In the genomic region with DNA sequence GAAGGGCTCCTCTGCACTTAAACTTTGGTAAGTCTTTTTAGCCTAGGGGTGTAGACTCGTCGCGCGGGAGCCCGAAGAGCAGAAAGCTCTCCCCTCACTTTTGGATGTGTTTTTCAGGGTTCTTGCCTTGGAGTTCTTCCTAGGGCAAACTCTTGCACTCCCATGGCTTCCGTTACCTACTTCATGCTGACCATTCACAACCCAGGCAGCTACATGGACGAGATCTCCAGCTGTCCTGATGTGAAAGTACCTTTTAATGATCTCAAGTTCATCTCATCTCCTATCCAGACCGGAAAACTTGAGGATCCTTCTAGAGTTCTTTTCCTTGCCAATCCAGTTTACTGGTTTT, we compare ENCODE assay signal across 8 cellular contexts. TPM values are rescaled to one million over a fixed set of nuclear protein-coding genes. Genes with fewer than 3 reads are reported as not detected.
DNase-seq lines count a peak whose midpoint lies in the region; ATAC-seq and TF ChIP-seq lines count a peak whose summit lies in the region.

No MANE protein-coding gene starts in this region.

- H4K91ac ChIP-seq in trophoblast cell (ENCODE audit: low read depth, low read length) = peak overlapping the region; percentile 85

- H3K27me3 ChIP-seq in OCI-LY3 (ENCODE audit: low read depth, low read length) (no peaks in the 10 kb centered on the region), trophoblast cell (ENCODE audit: insufficient read depth, low read length) (no peaks in the 10 kb centered on the region)

- peak overlapping the region; percentile 37 for H2BK120ac ChIP-seq in trophoblast cell (ENCODE audit: insufficient read depth, low read length, poor library complexity)

- H2BK12ac ChIP-seq in trophoblast cell (ENCODE audit: low read length) = no peak overlapping the region

- no peak overlapping the region for H2AK5ac ChIP-seq in trophoblast cell (ENCODE audit: low read length)

- no peaks in the 10 kb centered on the region; the same call in 1 of the 2 replicates for H3K9me3 ChIP-seq in OCI-LY3 (ENCODE audit: insufficient read depth, low read length)
- no peaks in the 10 kb centered on the region for H3K9me3 ChIP-seq in trophoblast cell (ENCODE audit: insufficient read depth, low read depth, low read length)

- peak overlapping the region; percentile 58 for H2BK5ac ChIP-seq in trophoblast cell (ENCODE audit: low read depth, low read length, poor library complexity)

- H4K20me1 ChIP-seq in OCI-LY3 (ENCODE audit: insufficient read depth, low read length) = no peaks in the 10 kb centered on the region

- peak overlapping the region; percentile 91 for H3K18ac ChIP-seq in trophoblast cell (ENCODE audit: low read length)

- H3K4me3 ChIP-seq in OCI-LY3 (ENCODE audit: low read length) = peak overlapping the region; percentile 94
- H3K4me3 ChIP-seq in trophoblast cell (ENCODE audit: low read depth, low read length) = peak overlapping the region; percentile 94

- H2AFZ ChIP-seq in OCI-LY3 (ENCODE audit: low read depth, low read length) = peak overlapping the region; percentile 51
- peak overlapping the region; percentile 88 for H2AFZ ChIP-seq in trophoblast cell (ENCODE audit: insufficient read depth, low read length, poor library complexity)

- H3K9ac ChIP-seq in OCI-LY3 (ENCODE audit: low read length) = peak overlapping the region; percentile 87
- peak overlapping the region; percentile 93 for H3K9ac ChIP-seq in trophoblast cell (ENCODE audit: low read length)

- peak overlapping the region; percentile 84 for H3K14ac ChIP-seq in trophoblast cell (ENCODE audit: low read length)

- TF ChIP-seq CTCF in OCI-LY3 (IDR thresholded peaks at IDR 0.05; ENCODE audit: low read depth, low read length) = no peak

- H3K4me1 ChIP-seq in OCI-LY3 (ENCODE audit: low read length) (peaks cover 18% of the 10 kb centered on the region), trophoblast cell (ENCODE audit: control insufficient read depth in 1 of 2, insufficient read depth in 2 of 2, low read length in 2 of 2) (peaks cover 0 to 3% of the 10 kb centered on the region in 2 experiments)

- H3K27ac ChIP-seq in OCI-LY3 (ENCODE audit: low read length) (peak overlapping the region; percentile 82), trophoblast cell (ENCODE audit: low read depth, low read length) (peak overlapping the region; percentile 46)

- peak overlapping the region; percentile 86 for H4K12ac ChIP-seq in trophoblast cell (ENCODE audit: low read depth, low read length)

- peak overlapping the region; percentile 94 for H4K8ac ChIP-seq in trophoblast cell (ENCODE audit: low read depth, low read length)

- H3K79me1 ChIP-seq in trophoblast cell (ENCODE audit: low read length) = peaks cover 7% of the 10 kb centered on the region

- H3K4ac ChIP-seq in trophoblast cell (ENCODE audit: low read depth, low read length) = peak overlapping the region; percentile 84

- peak; percentile 34 for ATAC-seq in GM18517 (IDR thresholded peaks at IDR 0.05; ENCODE audit: unreplicated experiment)
- peak; percentile 13 for ATAC-seq in esophagus mucosa
- no peak for ATAC-seq in HG02610 (IDR thresholded peaks at IDR 0.05; ENCODE audit: unreplicated experiment)
- ATAC-seq in HG03175 (IDR thresholded peaks at IDR 0.05; ENCODE audit: unreplicated experiment) = no peak

- DNase-seq in trophoblast cell (peak in 1 of 2 donors; percentile 20), amniotic stem cell (lab: John Stamatoyannopoulos, UW) (no peak)
- no peak for DNase-seq in activated CD8-positive, alpha-beta memory T cell treated with anti-CD3 and anti-CD28 coated beads, Interleukin-2, amount 50 U/mL, for 4 hours

- H3K4me2 ChIP-seq in OCI-LY3 (ENCODE audit: low read length) (peak overlapping the region; percentile 77), trophoblast cell (ENCODE audit: low read length) (peak overlapping the region; percentile 59)

- no peak overlapping the region for H3K23ac ChIP-seq in trophoblast cell (ENCODE audit: low read length)

- H3K36me3 ChIP-seq in OCI-LY3 (replicated peaks; ENCODE audit: low read depth, low read length) (peaks cover 15% of the 10 kb centered on the region), trophoblast cell (ENCODE audit: control insufficient read depth in 1 of 2, insufficient read depth in 2 of 2, low read length in 2 of 2) (peaks cover 3 to 6% of the 10 kb centered on the region in 2 experiments)

- no CpG with 5 or more reads among the region's 8 CpGs for WGBS in trophoblast cell (ENCODE audit: extremely low coverage, insufficient coverage, insufficient read length)

- peaks cover 88% of the 10 kb centered on the region for H3K79me2 ChIP-seq in OCI-LY3 (ENCODE audit: low read length)
- peaks cover 10% of the 10 kb centered on the region for H3K79me2 ChIP-seq in trophoblast cell (ENCODE audit: control insufficient read depth, insufficient read depth, low read length, poor library complexity)

RNA-seq across cellular contexts. Expression of gene ZBTB26, which starts 0.5 kb away (rescaled TPM):
- 2.0 TPM for total RNA-seq in esophagus mucosa
- polyA plus RNA-seq in trophoblast cell (2013) = 3.7 and 3.9 TPM in 2 replicates

RNA-seq across cellular contexts. Expression of gene RABGAP1, which starts 9.0 kb away (rescaled TPM):
- 39.6 TPM for total RNA-seq in esophagus mucosa
- 21.3 and 22.2 TPM in 2 replicates for polyA plus RNA-seq in trophoblast cell (2013)

RNA-seq across cellular contexts. Expression of gene ZBTB6, which starts 18.7 kb away (rescaled TPM):
- 4.1 TPM for total RNA-seq in esophagus mucosa
- 6.4 and 6.6 TPM in 2 replicates for polyA plus RNA-seq in trophoblast cell (2013)

RNA-seq across cellular contexts. Expression of gene RC3H2, which starts 26.7 kb away (rescaled TPM):
- total RNA-seq in esophagus mucosa = 31.3 TPM
- 31.5 and 34.4 TPM in 2 replicates for polyA plus RNA-seq in trophoblast cell (2013)

Comparison
In these comparisons a context has a peak if more than half of its experiments do, and no peak if none do; other contexts are left out.
1. ATAC-seq: peak in GM18517 (single experiment) and esophagus mucosa (single experiment); none in HG02610 (single experiment) and HG03175 (single experiment).